Comparison of ENCODE assay signal across 1 cellular context in genomic region chr17:49748791-49749190, GRCh38.
TF ChIP-seq lines count a peak whose summit lies in the region.

No MANE protein-coding gene starts in this region.

TF ChIP-seq in GM12878, 131 proteins besides CTCF, POLR2A, EP300 and RAD21 (continued from another document and continues in another):
- TF ChIP-seq TCF7 (IDR thresholded peaks at IDR 0.05; ENCODE audit: borderline replicate concordance) (no peak), HDAC2 (IDR thresholded peaks at IDR 0.05) (no peak), CBX5 (IDR thresholded peaks at IDR 0.05; ENCODE audit: low read depth) (peak; percentile 79; the same call in 1 of the 2 replicates), FOS (IDR thresholded peaks at IDR 0.05; ENCODE audit: borderline replicate concordance, extremely low read depth, insufficient read length) (no peak), KAT2A (conservative IDR thresholded peaks at IDR 0.05; ENCODE audit: control insufficient read depth, low read depth, low read length) (no peak), E2F8 (IDR thresholded peaks at IDR 0.05; ENCODE audit: low read depth, partially characterized antibody) (peak; percentile 39), CHD1 (IDR thresholded peaks at IDR 0.05; ENCODE audit: low read depth, low read length) (no peak), CREM (IDR thresholded peaks at IDR 0.05; ENCODE audit: low read depth) (peak; percentile 85), JUNB (IDR thresholded peaks at IDR 0.05) (peak; percentile 70), BRCA1 (IDR thresholded peaks at IDR 0.05; ENCODE audit: low read depth, low read length) (no peak), USF2 (IDR thresholded peaks at IDR 0.05; ENCODE audit: borderline replicate concordance, low read depth, low read length) (no peak; the same call in 1 of the 2 replicates), RCOR1 (conservative IDR thresholded peaks at IDR 0.05; ENCODE audit: low read depth, low read length) (peak; percentile 87; the same call in 1 of the 2 replicates), MEF2A (IDR thresholded peaks at IDR 0.05; ENCODE audit: insufficient read depth, low read depth, low read length) (peak; percentile 65; the same call in 1 of the 2 replicates), ETV6 (conservative IDR thresholded peaks at IDR 0.05 in 1 of 2, IDR thresholded peaks at IDR 0.05 in 1 of 2; ENCODE audit: borderline replicate concordance in 1 of 2, low read depth in 1 of 2) (peak in 1 of 2 experiments; percentile 70; a peak in 2 of 4 replicates), HSF1 (IDR thresholded peaks at IDR 0.05; ENCODE audit: low read depth, low read length) (no peak), TBL1XR1 (IDR thresholded peaks at IDR 0.05; ENCODE audit: low read depth, low read length) (peak; percentile 93), SMARCA5 (IDR thresholded peaks at IDR 0.05) (no peak), MAX (IDR thresholded peaks at IDR 0.05; ENCODE audit: low read depth, low read length) (peak; percentile 94), CEBPZ (IDR thresholded peaks at IDR 0.05; ENCODE audit: low read depth, low read length) (no peak), ZNF384 (IDR thresholded peaks at IDR 0.05; ENCODE audit: borderline replicate concordance, low read depth, low read length) (no peak), BHLHE40 (IDR thresholded peaks at IDR 0.05; ENCODE audit: borderline replicate concordance in 1 of 2, low read depth in 2 of 2, low read length in 1 of 2) (peak; percentile 76 to 83), TAF1 (IDR thresholded peaks at IDR 0.05; ENCODE audit: borderline replicate concordance, low read depth, low read length) (peak; percentile 64; the same call in 1 of the 2 replicates), STAT1 (conservative IDR thresholded peaks at IDR 0.05) (no peak), MLLT1 (IDR thresholded peaks at IDR 0.05) (peak; percentile 79), ZNF687 (IDR thresholded peaks at IDR 0.05) (peak; percentile 98), SPI1 (IDR thresholded peaks at IDR 0.05; ENCODE audit: borderline replicate concordance, insufficient read depth, low read depth, low read length) (0 out of 2 replicates have a peak, but pooled peaks have one; percentile 22), POU2F2 (IDR thresholded peaks at IDR 0.05; ENCODE audit: borderline replicate concordance, low read depth, low read length) (peak; percentile 76; the same call in 1 of the 3 replicates), MTA3 (IDR thresholded peaks at IDR 0.05; ENCODE audit: borderline replicate concordance, low read length) (peak; percentile 46; the same call in 1 of the 2 replicates), RFX5 (IDR thresholded peaks at IDR 0.05; ENCODE audit: low read depth, low read length) (0 out of 2 replicates have a peak, but pooled peaks have one; percentile 38), ZNF274 (IDR thresholded peaks at IDR 0.05; ENCODE audit: insufficient read depth, insufficient read length) (no peak), HDGF (IDR thresholded peaks at IDR 0.05) (no peak), ZNF592 (IDR thresholded peaks at IDR 0.05) (no peak; the same call in 1 of the 2 replicates), RUNX3 (IDR thresholded peaks at IDR 0.05; ENCODE audit: low read length) (peak; percentile 99), BACH1 (IDR thresholded peaks at IDR 0.05; ENCODE audit: borderline replicate concordance) (peak; percentile 80; the same call in 1 of the 2 replicates), ASH2L (IDR thresholded peaks at IDR 0.05; ENCODE audit: borderline replicate concordance, low read depth) (no peak), EED (IDR thresholded peaks at IDR 0.05; ENCODE audit: low read depth) (peak; percentile 76), WRNIP1 (IDR thresholded peaks at IDR 0.05; ENCODE audit: borderline replicate concordance, low read depth, low read length) (no peak; the same call in 1 of the 2 replicates), DPF2 (IDR thresholded peaks at IDR 0.05) (peak; percentile 91), RELA (IDR thresholded peaks at IDR 0.05; ENCODE audit: borderline replicate concordance, partially characterized antibody) (no peak), MTA2 (IDR thresholded peaks at IDR 0.05; ENCODE audit: low read depth) (peak; percentile 91), NFIC (IDR thresholded peaks at IDR 0.05; ENCODE audit: low read depth, low read length) (peak; percentile 92), BCL11A (IDR thresholded peaks at IDR 0.05; ENCODE audit: low read depth, low read length) (peak; percentile 74; the same call in 1 of the 2 replicates), POLR2AphosphoS2 (IDR thresholded peaks at IDR 0.05; ENCODE audit: low read depth, low read length) (no peak), CHD2 (IDR thresholded peaks at IDR 0.05; ENCODE audit: borderline replicate concordance, low read depth, low read length) (peak; percentile 83), NR2C1 (IDR thresholded peaks at IDR 0.05) (no peak), SIX5 (IDR thresholded peaks at IDR 0.05; ENCODE audit: low read depth, low read length, severe bottlenecking) (no peak)
